Comparison of ENCODE assay signal across 16 cellular contexts in the genomic region with DNA sequence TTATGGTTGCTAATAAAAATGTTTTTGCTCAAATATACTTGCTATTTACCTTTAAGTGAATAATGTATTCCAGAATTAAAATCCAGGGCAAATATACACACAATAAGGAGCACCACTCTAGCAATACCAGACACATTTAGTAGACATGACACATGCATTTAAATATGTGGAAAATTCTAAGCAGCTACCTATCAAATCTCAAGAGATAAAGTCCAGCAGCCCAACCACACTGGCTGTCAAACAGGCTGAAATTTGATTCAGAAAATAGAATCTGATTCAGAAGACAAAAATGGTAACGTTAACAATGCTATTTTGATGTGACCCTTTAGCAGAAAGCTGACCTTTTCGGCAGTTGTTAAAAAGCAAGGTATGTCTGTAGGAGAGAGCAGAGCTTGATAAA. TPM values are rescaled to one million over a fixed set of nuclear protein-coding genes. Genes with fewer than 3 reads are reported as not detected.
DNase-seq lines count a peak whose midpoint lies in the region; ATAC-seq and TF ChIP-seq lines count a peak whose summit lies in the region.
"Had no signal": no experiment of that assay in that cellular context is flagged by ENCODE, and none has a peak within 500 bp of the region (broad histone marks: within the 10 kb centered on the region; RNA-seq: fewer than 3 reads in every experiment).

No MANE protein-coding gene starts in this region.

- H3K4me1 Mint-ChIP-seq in activated CD8-positive, alpha-beta T cell treated with anti-CD3 and anti-CD28 coated beads for 36 hours (ENCODE audit: low read depth): peaks cover 10% of the 10 kb centered on the region

- H3K36me3 ChIP-seq in ACC112 (ENCODE audit: insufficient read depth, low read length) (no peaks in the 10 kb centered on the region), brain microvascular endothelial cell (replicated peaks) (no peaks in the 10 kb centered on the region), left lung (no peaks in the 10 kb centered on the region)

- no peaks in the 10 kb centered on the region for H3K36me3 Mint-ChIP-seq in activated CD8-positive, alpha-beta T cell treated with anti-CD3 and anti-CD28 coated beads for 36 hours (ENCODE audit: low read depth)

- no peak overlapping the region for H3K27ac Mint-ChIP-seq in activated CD8-positive, alpha-beta T cell treated with anti-CD3 and anti-CD28 coated beads for 36 hours
- H3K27ac Mint-ChIP-seq: activated CD8-positive, alpha-beta T cell treated with anti-CD3 and anti-CD28 coated beads, Interleukin-2, amount 10 ng/mL, durations not matched to agents 7 days and 5 days; progenitor cell of endocrine pancreas; T-helper 2 cell treated with Interferon-gamma antibody and Interleukin-4, amounts not matched to agents 5 μg/mL and 100 μg/mL, for 36 hours had no signal

- H3K9me3 ChIP-seq in left lung: no peaks in the 10 kb centered on the region
- H3K9me3 ChIP-seq: testis had no signal

- peak; percentile 80 for DNase-seq in LHCN-M2 (ENCODE audit: low read depth)
- DNase-seq in brain microvascular endothelial cell: peak; percentile 88
- no peak for DNase-seq in left lung
- no peak for DNase-seq in stimulated activated CD4-positive, alpha-beta T cell treated with anti-CD3 and anti-CD28 coated beads, Interleukin-2, amount 100 ng/mL, for 24 hours
- DNase-seq in activated CD8-positive, alpha-beta T cell treated with anti-CD3 and anti-CD28 coated beads for 36 hours: no peak
- DNase-seq: activated CD8-positive, alpha-beta T cell treated with anti-CD3 and anti-CD28 coated beads, Interleukin-2, amount 10 ng/mL, durations not matched to agents 7 days and 5 days; activated naive CD4-positive, alpha-beta T cell treated with anti-CD3 and anti-CD28 coated beads, Interleukin-2, amount 50 U/mL, for 16 hours; dorsolateral prefrontal cortex; mesendoderm; NCI-H2029; testis had no signal

- no peaks in the 10 kb centered on the region for H3K9me3 Mint-ChIP-seq in activated CD8-positive, alpha-beta T cell treated with anti-CD3 and anti-CD28 coated beads for 36 hours
- H3K9me3 Mint-ChIP-seq: T-helper 2 cell treated with Interferon-gamma antibody and Interleukin-4, amounts not matched to agents 5 μg/mL and 100 μg/mL, for 36 hours had no signal

- TF ChIP-seq CTCF in brain microvascular endothelial cell (IDR thresholded peaks at IDR 0.05; ENCODE audit: low read depth, low read length, missing control alignments) (no peak), left lung (IDR thresholded peaks at IDR 0.05) (no peak)
- TF ChIP-seq CTCF in activated CD8-positive, alpha-beta T cell treated with anti-CD3 and anti-CD28 coated beads for 36 hours (IDR thresholded peaks at IDR 0.05): no peak

- H3K79me2 ChIP-seq in ACC112 (ENCODE audit: control insufficient read depth, insufficient read depth, low read length, unreplicated experiment): no peaks in the 10 kb centered on the region

- H3K4me1 ChIP-seq in ACC112 (ENCODE audit: control insufficient read depth, insufficient read depth, low read length, unreplicated experiment) (peaks cover 25% of the 10 kb centered on the region), left lung (peaks cover 0 to 8% of the 10 kb centered on the region in 2 donors)
- H3K4me1 ChIP-seq: testis had no signal

- H3K27me3 Mint-ChIP-seq in activated CD8-positive, alpha-beta T cell treated with anti-CD3 and anti-CD28 coated beads for 36 hours: no peaks in the 10 kb centered on the region

- intact Hi-C loops in left lung (cut with DNase I): no loop called here
- intact Hi-C loops in activated CD8-positive, alpha-beta T cell treated with anti-CD3 and anti-CD28 coated beads for 36 hours (cut with micrococcal nuclease): no loop called here

- no peak overlapping the region for H3K4me3 Mint-ChIP-seq in activated CD8-positive, alpha-beta T cell treated with anti-CD3 and anti-CD28 coated beads for 36 hours
- H3K4me3 Mint-ChIP-seq: activated CD8-positive, alpha-beta T cell treated with anti-CD3 and anti-CD28 coated beads, Interleukin-2, amount 10 ng/mL, durations not matched to agents 7 days and 5 days; T-helper 2 cell treated with Interferon-gamma antibody and Interleukin-4, amounts not matched to agents 5 μg/mL and 100 μg/mL, for 36 hours had no signal

- no peaks in the 10 kb centered on the region for H3K27me3 ChIP-seq in ACC112 (ENCODE audit: insufficient read depth, low read length)
- no peaks in the 10 kb centered on the region for H3K27me3 ChIP-seq in brain microvascular endothelial cell (replicated peaks)
- no peaks in the 10 kb centered on the region for H3K27me3 ChIP-seq in left lung
- H3K27me3 ChIP-seq: testis had no signal

- H2AFZ ChIP-seq in ACC112 (ENCODE audit: low read length, unreplicated experiment): peak overlapping the region; percentile 67

- POLR2A ChIA-PET in activated CD8-positive, alpha-beta T cell treated with anti-CD3 and anti-CD28 coated beads for 36 hours (lab: Charles Lee): no interaction called here

- in situ Hi-C loops in brain microvascular endothelial cell (cut with HindIII; ENCODE audit: low pct_ligation_motif_present, low sequenced_read_pairs): loop anchor here (25.0 kb wide), 1 partner anchor 105 kb away; no protein-coding TSS in a partner anchor

- H3K27ac ChIP-seq in ACC112 (ENCODE audit: low read depth, low read length): peak overlapping the region; percentile 33; the same call in 1 of the 2 replicates
- H3K27ac ChIP-seq in brain microvascular endothelial cell: peak overlapping the region; percentile 61
- no peak overlapping the region for H3K27ac ChIP-seq in left lung
- H3K27ac ChIP-seq: dorsolateral prefrontal cortex, testis had no signal

- ATAC-seq in left lung: peak; percentile 72
- no peak for ATAC-seq in GM18519 (IDR thresholded peaks at IDR 0.05; ENCODE audit: low FRiP score, unreplicated experiment)
- no peak for ATAC-seq in GM18520 (IDR thresholded peaks at IDR 0.05; ENCODE audit: unreplicated experiment)
- ATAC-seq in activated CD8-positive, alpha-beta T cell treated with anti-CD3 and anti-CD28 coated beads for 36 hours: no peak
- ATAC-seq: activated CD8-positive, alpha-beta T cell treated with anti-CD3 and anti-CD28 coated beads, Interleukin-2, amount 10 ng/mL, durations not matched to agents 7 days and 5 days had no signal

- CTCF ChIA-PET in activated CD8-positive, alpha-beta T cell treated with anti-CD3 and anti-CD28 coated beads for 36 hours (lab: Charles Lee): interaction anchor here (0.8 kb wide), 1 partner anchor 173 kb away, joined by 3 read pairs; no protein-coding TSS in a partner anchor

- no peak overlapping the region for H3K4me3 ChIP-seq in ACC112 (ENCODE audit: low read depth, low read length)
- H3K4me3 ChIP-seq in brain microvascular endothelial cell (ENCODE audit: low read depth, low read length): no peak overlapping the region
- H3K4me3 ChIP-seq in left lung: no peak overlapping the region
- H3K4me3 ChIP-seq: dorsolateral prefrontal cortex, testis had no signal

RNA-seq across cellular contexts. Expression of a gene that starts 42.3 kb away (rescaled TPM):
- 107 and 111 TPM in 2 replicates for total RNA-seq in LHCN-M2 (2014; rRNA removed)
- 73.8 TPM for polyA plus RNA-seq in LHCN-M2 (2012)
- 10 to 100 TPM; 35.3 to 51.2 TPM for total RNA-seq in left lung
- total RNA-seq in activated CD8-positive, alpha-beta T cell treated with anti-CD3 and anti-CD28 coated beads for 36 hours: 10 to 100 TPM; 18.2 to 19.0 TPM

RNA-seq across cellular contexts. Expression of a gene that starts 43.9 kb away (rescaled TPM):
- total RNA-seq in LHCN-M2 (2014; rRNA removed): 47.1 and 56.7 TPM in 2 replicates
- 41.2 TPM for polyA plus RNA-seq in LHCN-M2 (2012)
- total RNA-seq in left lung: 10 to 100 TPM; 27.3 to 31.4 TPM
- 100 to 1,000 TPM; 174 to 185 TPM for total RNA-seq in activated CD8-positive, alpha-beta T cell treated with anti-CD3 and anti-CD28 coated beads for 36 hours

Comparison
In these comparisons a context has a peak if more than half of its experiments do, and no peak if none do; other contexts are left out.
1. H3K27ac ChIP-seq: peak in ACC112 (single experiment) and brain microvascular endothelial cell (single experiment); none in left lung (0 of 2).
2. DNase-seq: peak in LHCN-M2 (single experiment) and brain microvascular endothelial cell (single experiment); none in left lung (0 of 2), stimulated activated CD4-positive, alpha-beta T cell treated with anti-CD3 and anti-CD28 coated beads, Interleukin-2, amount 100 ng/mL, for 24 hours (0 of 2) and activated CD8-positive, alpha-beta T cell treated with anti-CD3 and anti-CD28 coated beads for 36 hours (single experiment).